In the genomic region with DNA sequence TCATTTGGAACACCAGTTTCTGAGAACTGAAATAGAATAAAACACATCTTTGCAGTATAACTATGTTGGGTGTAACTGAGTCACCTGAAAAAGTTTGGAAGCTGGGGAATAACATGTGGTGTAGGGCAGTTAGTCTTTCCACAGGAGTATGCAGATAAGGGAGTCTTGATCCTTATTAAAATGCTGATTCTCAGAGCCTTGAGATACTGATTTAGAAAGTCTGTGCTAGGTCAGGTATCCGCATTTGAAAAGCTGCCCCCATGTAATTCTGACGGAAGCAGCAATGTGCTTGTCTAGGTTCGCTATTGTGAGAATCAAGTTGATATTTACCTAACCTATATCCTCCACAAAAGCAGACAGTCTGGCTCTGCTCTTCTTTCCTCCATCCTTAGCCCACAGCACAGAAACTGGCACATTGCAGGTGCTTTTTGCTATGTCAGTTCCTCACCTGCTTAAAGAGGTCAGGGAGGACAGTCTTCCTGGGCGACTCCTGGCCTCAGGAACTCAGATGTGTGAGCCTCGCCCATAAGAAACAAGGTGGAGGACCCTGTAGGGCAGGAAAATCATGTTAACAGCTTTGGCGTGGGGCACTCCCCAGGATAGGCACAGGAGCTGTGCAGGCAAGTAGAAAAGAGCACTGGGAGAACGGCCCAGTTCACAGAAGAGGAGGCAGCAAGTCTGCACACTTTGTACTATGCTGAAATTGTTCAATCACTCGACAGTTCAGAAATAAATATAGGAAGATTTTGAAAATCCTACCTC, we compare ENCODE assay signal across 1 cellular context.
TF ChIP-seq lines count a peak whose summit lies in the region.

No MANE protein-coding gene starts in this region.

TF ChIP-seq in H1, 55 proteins besides CTCF, POLR2A, EP300 and RAD21:
- TF ChIP-seq MAFK (IDR thresholded peaks at IDR 0.05; ENCODE audit: low read depth, low read length) (no peak), SIX5 (IDR thresholded peaks at IDR 0.05; ENCODE audit: low read depth, low read length) (no peak), SP2 (IDR thresholded peaks at IDR 0.05; ENCODE audit: low read length) (no peak), FOSL1 (IDR thresholded peaks at IDR 0.05; ENCODE audit: insufficient read depth, low read depth, low read length) (no peak), POU5F1 (IDR thresholded peaks at IDR 0.05; ENCODE audit: low read depth, low read length) (no peak), YY1 (IDR thresholded peaks at IDR 0.05; ENCODE audit: low read depth, low read length) (no peak), TAF1 (IDR thresholded peaks at IDR 0.05; ENCODE audit: low read depth, low read length) (no peak), CHD1 (IDR thresholded peaks at IDR 0.05; ENCODE audit: low read depth, low read length) (no peak), RNF2 (IDR thresholded peaks at IDR 0.05; ENCODE audit: borderline replicate concordance, low read depth, low read length, missing control alignments, poor library complexity, severe bottlenecking) (no peak)
